In genomic region chr12:100190013-100190394, GRCh38 we compare ENCODE assay signal across 17 cellular contexts.
"Had no signal": no experiment of that assay in that cellular context is flagged by ENCODE, and none has a peak within 500 bp of the region (broad histone marks: within the 10 kb centered on the region; RNA-seq: fewer than 3 reads in every experiment).

No MANE protein-coding gene starts in this region.

- H3K36me3 ChIP-seq: adrenal gland, lower lobe of right lung, neural progenitor cell, ovary had no signal

- H3K4me2 ChIP-seq: neural progenitor cell had no signal

- DNase-seq: activated CD4-positive, alpha-beta T cell treated with anti-CD3 and anti-CD28 coated beads for 1 hour; activated CD4-positive, alpha-beta T cell treated with anti-CD3 and anti-CD28 coated beads, Interleukin-2, amount 50 U/mL, for 48 hours; activated naive CD4-positive, alpha-beta T cell treated with anti-CD3 and anti-CD28 coated beads, Interleukin-2, amount 50 U/mL, for 16 hours; activated T-cell treated with anti-CD3 and anti-CD28 coated beads, Interleukin-2, amount 50 U/mL, for 1 hour; adrenal gland; caudate nucleus; effector CD4-positive, alpha-beta T cell; foreskin keratinocyte; glutamatergic neuron; lower lobe of right lung; midbrain; ovary; stimulated activated CD4-positive, alpha-beta T cell treated with anti-CD3 and anti-CD28 coated beads, Interleukin-12 subunit alpha, Interleukin-12 subunit beta, amount 100 ng/mL, for 4 hours; T-helper 9 cell had no signal

- H3K9ac ChIP-seq: neural progenitor cell had no signal

- H3K9me3 ChIP-seq: adrenal gland, lower lobe of right lung, ovary had no signal

- H3K27ac ChIP-seq: adrenal gland, coronary artery, foreskin keratinocyte, lower lobe of right lung, neural progenitor cell, ovary had no signal

- H3K27me3 ChIP-seq: adrenal gland, foreskin keratinocyte, neural progenitor cell, ovary had no signal

- ATAC-seq: foreskin keratinocyte; stimulated activated memory B cell treated with anti-CD40 and anti-IgM and Interleukin-4, amounts not matched to agents 10 μg/mL and 1 μg/mL and 100 μg/mL, for 72 hours had no signal

- H3K4me1 ChIP-seq: adrenal gland, foreskin keratinocyte, neural progenitor cell had no signal

- H3K4me3 ChIP-seq: adrenal gland, coronary artery, lower lobe of right lung, neural progenitor cell, ovary had no signal
